1 cellular context compared by ENCODE assay signal in genomic region chr14:65167072-65167645, GRCh38.
TF ChIP-seq lines count a peak whose summit lies in the region.

No MANE protein-coding gene starts in this region.

TF ChIP-seq in K562, 482 proteins besides CTCF, POLR2A, EP300 and RAD21 (continued from another document and continues in another):
- TF ChIP-seq ETS1 (conservative IDR thresholded peaks at IDR 0.05; ENCODE audit: control insufficient read depth, low read depth, low read length) (no peak), CBFB (CRISPR knock-in tag; IDR thresholded peaks at IDR 0.05) (no peak), CUX1 (CRISPR knock-in tag; IDR thresholded peaks at IDR 0.05) (no peak), PKNOX1 (IDR thresholded peaks at IDR 0.05) (peak; percentile 97), ZNF277 (CRISPR knock-in tag; IDR thresholded peaks at IDR 0.05; ENCODE audit: borderline replicate concordance) (no peak), ARID2 (IDR thresholded peaks at IDR 0.05) (no peak), ARID4B (CRISPR knock-in tag; IDR thresholded peaks at IDR 0.05) (no peak), PBX2 (CRISPR knock-in tag; IDR thresholded peaks at IDR 0.05; ENCODE audit: low read depth) (peak; percentile 43; the same call in 1 of the 2 replicates), PBX2 (tag; conservative IDR thresholded peaks at IDR 0.05; ENCODE audit: low read depth) (peak; percentile 82), GTF2E2 (tag; IDR thresholded peaks at IDR 0.05) (no peak), KLF6 (CRISPR knock-in tag; IDR thresholded peaks at IDR 0.05; ENCODE audit: borderline replicate concordance) (no peak), ZKSCAN3 (CRISPR knock-in tag; IDR thresholded peaks at IDR 0.05) (no peak), ZNF766 (CRISPR knock-in tag; conservative IDR thresholded peaks at IDR 0.05) (no peak), C11orf30 (IDR thresholded peaks at IDR 0.05; ENCODE audit: low read depth) (peak; percentile 41; the same call in 1 of the 2 replicates), HINFP (tag; conservative IDR thresholded peaks at IDR 0.05; ENCODE audit: low read depth) (peak; percentile 47; the same call in 1 of the 2 replicates), OTX1 (CRISPR knock-in tag; IDR thresholded peaks at IDR 0.05) (no peak), KDM4B (IDR thresholded peaks at IDR 0.05; ENCODE audit: borderline replicate concordance in 2 of 2, low read depth in 1 of 2) (no peak), IRF1 (CRISPR knock-in tag; IDR thresholded peaks at IDR 0.05; ENCODE audit: borderline replicate concordance) (no peak), ZNF280B (CRISPR knock-in tag; IDR thresholded peaks at IDR 0.05) (no peak), GTF3C2 (IDR thresholded peaks at IDR 0.05; ENCODE audit: borderline replicate concordance, extremely low read depth, insufficient read length) (no peak), YBX1 (IDR thresholded peaks at IDR 0.05) (no peak), NCOA2 (IDR thresholded peaks at IDR 0.05; ENCODE audit: partially characterized antibody in 2 of 2) (no peak), TFAM (CRISPR knock-in tag; conservative IDR thresholded peaks at IDR 0.05) (no peak), NONO (IDR thresholded peaks at IDR 0.05; ENCODE audit: low read depth in 2 of 2, low read length in 1 of 2) (no peak), FOXP4 (CRISPR knock-in tag; IDR thresholded peaks at IDR 0.05; ENCODE audit: borderline replicate concordance) (no peak), BMI1 (IDR thresholded peaks at IDR 0.05; ENCODE audit: low read length) (peak; percentile 62; the same call in 1 of the 2 replicates)
